Comparison of ENCODE assay signal across 1 cellular context in the genomic region with DNA sequence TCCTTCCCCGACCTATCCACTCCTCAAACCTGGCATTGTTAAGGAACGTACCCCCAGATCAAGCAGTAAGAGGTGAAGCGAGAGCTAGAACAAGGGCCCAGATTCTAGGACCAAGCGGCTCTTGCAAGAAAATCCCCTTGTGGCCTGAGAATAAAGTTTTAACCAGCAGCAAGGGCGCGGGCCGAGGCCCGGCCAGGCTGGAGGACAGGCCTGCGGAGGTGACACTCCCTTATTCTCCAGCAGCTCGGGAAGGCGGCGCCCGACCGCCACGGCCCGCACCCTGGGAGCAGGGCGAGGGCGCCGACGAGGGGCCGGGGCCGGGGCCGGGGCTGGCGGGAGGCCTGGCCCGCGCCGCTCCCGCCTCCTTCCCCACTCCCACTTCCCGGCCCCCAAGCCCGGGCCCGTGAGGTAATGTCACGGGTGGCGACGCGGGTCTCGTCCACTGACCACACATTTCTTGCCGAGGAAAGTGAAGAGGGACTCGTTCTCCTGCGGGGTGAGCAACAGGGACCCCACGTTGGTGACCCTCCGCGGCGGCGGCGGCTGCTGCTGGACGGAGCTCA.
TF ChIP-seq lines count a peak whose summit lies in the region.

No MANE protein-coding gene starts in this region.

TF ChIP-seq in HepG2, 621 proteins besides CTCF, POLR2A, EP300 and RAD21:
- TF ChIP-seq, protein P1, sequence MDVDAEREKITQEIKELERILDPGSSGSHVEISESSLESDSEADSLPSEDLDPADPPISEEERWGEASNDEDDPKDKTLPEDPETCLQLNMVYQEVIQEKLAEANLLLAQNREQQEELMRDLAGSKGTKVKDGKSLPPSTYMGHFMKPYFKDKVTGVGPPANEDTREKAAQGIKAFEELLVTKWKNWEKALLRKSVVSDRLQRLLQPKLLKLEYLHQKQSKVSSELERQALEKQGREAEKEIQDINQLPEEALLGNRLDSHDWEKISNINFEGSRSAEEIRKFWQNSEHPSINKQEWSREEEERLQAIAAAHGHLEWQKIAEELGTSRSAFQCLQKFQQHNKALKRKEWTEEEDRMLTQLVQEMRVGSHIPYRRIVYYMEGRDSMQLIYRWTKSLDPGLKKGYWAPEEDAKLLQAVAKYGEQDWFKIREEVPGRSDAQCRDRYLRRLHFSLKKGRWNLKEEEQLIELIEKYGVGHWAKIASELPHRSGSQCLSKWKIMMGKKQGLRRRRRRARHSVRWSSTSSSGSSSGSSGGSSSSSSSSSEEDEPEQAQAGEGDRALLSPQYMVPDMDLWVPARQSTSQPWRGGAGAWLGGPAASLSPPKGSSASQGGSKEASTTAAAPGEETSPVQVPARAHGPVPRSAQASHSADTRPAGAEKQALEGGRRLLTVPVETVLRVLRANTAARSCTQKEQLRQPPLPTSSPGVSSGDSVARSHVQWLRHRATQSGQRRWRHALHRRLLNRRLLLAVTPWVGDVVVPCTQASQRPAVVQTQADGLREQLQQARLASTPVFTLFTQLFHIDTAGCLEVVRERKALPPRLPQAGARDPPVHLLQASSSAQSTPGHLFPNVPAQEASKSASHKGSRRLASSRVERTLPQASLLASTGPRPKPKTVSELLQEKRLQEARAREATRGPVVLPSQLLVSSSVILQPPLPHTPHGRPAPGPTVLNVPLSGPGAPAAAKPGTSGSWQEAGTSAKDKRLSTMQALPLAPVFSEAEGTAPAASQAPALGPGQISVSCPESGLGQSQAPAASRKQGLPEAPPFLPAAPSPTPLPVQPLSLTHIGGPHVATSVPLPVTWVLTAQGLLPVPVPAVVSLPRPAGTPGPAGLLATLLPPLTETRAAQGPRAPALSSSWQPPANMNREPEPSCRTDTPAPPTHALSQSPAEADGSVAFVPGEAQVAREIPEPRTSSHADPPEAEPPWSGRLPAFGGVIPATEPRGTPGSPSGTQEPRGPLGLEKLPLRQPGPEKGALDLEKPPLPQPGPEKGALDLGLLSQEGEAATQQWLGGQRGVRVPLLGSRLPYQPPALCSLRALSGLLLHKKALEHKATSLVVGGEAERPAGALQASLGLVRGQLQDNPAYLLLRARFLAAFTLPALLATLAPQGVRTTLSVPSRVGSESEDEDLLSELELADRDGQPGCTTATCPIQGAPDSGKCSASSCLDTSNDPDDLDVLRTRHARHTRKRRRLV (CRISPR knock-in tag; IDR thresholded peaks at IDR 0.05): peak; percentile 10; the same call in 1 of the 2 replicates
- TF ChIP-seq FOXK1 (CRISPR knock-in tag; IDR thresholded peaks at IDR 0.05; ENCODE audit: borderline replicate concordance, low read depth): no peak
- TF ChIP-seq REPIN1 (CRISPR knock-in tag; IDR thresholded peaks at IDR 0.05; ENCODE audit: borderline replicate concordance, low read depth): no peak
- TF ChIP-seq AGO1 (IDR thresholded peaks at IDR 0.05; ENCODE audit: low read depth, low read length, poor library complexity, severe bottlenecking): no peak
- peak; percentile 19; the same call in 1 of the 2 replicates for TF ChIP-seq ZNF792 (CRISPR knock-in tag; IDR thresholded peaks at IDR 0.05)
- TF ChIP-seq ZNF878 (CRISPR knock-in tag; IDR thresholded peaks at IDR 0.05): 0 out of 2 replicates have a peak, but pooled peaks have one; percentile 8
- TF ChIP-seq, protein P2, sequence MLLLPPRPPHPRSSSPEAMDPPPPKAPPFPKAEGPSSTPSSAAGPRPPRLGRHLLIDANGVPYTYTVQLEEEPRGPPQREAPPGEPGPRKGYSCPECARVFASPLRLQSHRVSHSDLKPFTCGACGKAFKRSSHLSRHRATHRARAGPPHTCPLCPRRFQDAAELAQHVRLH (CRISPR knock-in tag; IDR thresholded peaks at IDR 0.05; ENCODE audit: borderline replicate concordance, low read depth): no peak
- TF ChIP-seq NKX3-1 (CRISPR knock-in tag; IDR thresholded peaks at IDR 0.05): 0 out of 2 replicates have a peak, but pooled peaks have one; percentile 29
- no peak for TF ChIP-seq RCOR2 (CRISPR knock-in tag; IDR thresholded peaks at IDR 0.05)
- no peak for TF ChIP-seq HNRNPH1 (optimal IDR thresholded peaks at IDR 0.05; ENCODE audit: low read depth, low read length)
- TF ChIP-seq CEBPG (CRISPR knock-in tag; IDR thresholded peaks at IDR 0.05): no peak
- peak; percentile 5; the same call in 1 of the 2 replicates for TF ChIP-seq ZFX (CRISPR knock-in tag; IDR thresholded peaks at IDR 0.05; ENCODE audit: low read depth)
- TF ChIP-seq, protein P3, sequence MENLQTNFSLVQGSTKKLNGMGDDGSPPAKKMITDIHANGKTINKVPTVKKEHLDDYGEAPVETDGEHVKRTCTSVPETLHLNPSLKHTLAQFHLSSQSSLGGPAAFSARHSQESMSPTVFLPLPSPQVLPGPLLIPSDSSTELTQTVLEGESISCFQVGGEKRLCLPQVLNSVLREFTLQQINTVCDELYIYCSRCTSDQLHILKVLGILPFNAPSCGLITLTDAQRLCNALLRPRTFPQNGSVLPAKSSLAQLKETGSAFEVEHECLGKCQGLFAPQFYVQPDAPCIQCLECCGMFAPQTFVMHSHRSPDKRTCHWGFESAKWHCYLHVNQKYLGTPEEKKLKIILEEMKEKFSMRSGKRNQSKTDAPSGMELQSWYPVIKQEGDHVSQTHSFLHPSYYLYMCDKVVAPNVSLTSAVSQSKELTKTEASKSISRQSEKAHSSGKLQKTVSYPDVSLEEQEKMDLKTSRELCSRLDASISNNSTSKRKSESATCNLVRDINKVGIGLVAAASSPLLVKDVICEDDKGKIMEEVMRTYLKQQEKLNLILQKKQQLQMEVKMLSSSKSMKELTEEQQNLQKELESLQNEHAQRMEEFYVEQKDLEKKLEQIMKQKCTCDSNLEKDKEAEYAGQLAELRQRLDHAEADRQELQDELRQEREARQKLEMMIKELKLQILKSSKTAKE (CRISPR knock-in tag; IDR thresholded peaks at IDR 0.05; ENCODE audit: borderline replicate concordance): 0 out of 2 replicates have a peak, but pooled peaks have one; percentile 10
- TF ChIP-seq BRD4 (CRISPR knock-in tag; IDR thresholded peaks at IDR 0.05): 0 out of 2 replicates have a peak, but pooled peaks have one; percentile 2
- TF ChIP-seq NAIF1 (CRISPR knock-in tag; IDR thresholded peaks at IDR 0.05; ENCODE audit: borderline replicate concordance): no peak
- TF ChIP-seq, protein P4, sequence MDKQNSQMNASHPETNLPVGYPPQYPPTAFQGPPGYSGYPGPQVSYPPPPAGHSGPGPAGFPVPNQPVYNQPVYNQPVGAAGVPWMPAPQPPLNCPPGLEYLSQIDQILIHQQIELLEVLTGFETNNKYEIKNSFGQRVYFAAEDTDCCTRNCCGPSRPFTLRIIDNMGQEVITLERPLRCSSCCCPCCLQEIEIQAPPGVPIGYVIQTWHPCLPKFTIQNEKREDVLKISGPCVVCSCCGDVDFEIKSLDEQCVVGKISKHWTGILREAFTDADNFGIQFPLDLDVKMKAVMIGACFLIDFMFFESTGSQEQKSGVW (CRISPR knock-in tag; IDR thresholded peaks at IDR 0.05; ENCODE audit: borderline replicate concordance): 0 out of 2 replicates have a peak, but pooled peaks have one; percentile 8
- no peak for TF ChIP-seq GFI1 (CRISPR knock-in tag; IDR thresholded peaks at IDR 0.05; ENCODE audit: borderline replicate concordance)
- TF ChIP-seq, protein P5, sequence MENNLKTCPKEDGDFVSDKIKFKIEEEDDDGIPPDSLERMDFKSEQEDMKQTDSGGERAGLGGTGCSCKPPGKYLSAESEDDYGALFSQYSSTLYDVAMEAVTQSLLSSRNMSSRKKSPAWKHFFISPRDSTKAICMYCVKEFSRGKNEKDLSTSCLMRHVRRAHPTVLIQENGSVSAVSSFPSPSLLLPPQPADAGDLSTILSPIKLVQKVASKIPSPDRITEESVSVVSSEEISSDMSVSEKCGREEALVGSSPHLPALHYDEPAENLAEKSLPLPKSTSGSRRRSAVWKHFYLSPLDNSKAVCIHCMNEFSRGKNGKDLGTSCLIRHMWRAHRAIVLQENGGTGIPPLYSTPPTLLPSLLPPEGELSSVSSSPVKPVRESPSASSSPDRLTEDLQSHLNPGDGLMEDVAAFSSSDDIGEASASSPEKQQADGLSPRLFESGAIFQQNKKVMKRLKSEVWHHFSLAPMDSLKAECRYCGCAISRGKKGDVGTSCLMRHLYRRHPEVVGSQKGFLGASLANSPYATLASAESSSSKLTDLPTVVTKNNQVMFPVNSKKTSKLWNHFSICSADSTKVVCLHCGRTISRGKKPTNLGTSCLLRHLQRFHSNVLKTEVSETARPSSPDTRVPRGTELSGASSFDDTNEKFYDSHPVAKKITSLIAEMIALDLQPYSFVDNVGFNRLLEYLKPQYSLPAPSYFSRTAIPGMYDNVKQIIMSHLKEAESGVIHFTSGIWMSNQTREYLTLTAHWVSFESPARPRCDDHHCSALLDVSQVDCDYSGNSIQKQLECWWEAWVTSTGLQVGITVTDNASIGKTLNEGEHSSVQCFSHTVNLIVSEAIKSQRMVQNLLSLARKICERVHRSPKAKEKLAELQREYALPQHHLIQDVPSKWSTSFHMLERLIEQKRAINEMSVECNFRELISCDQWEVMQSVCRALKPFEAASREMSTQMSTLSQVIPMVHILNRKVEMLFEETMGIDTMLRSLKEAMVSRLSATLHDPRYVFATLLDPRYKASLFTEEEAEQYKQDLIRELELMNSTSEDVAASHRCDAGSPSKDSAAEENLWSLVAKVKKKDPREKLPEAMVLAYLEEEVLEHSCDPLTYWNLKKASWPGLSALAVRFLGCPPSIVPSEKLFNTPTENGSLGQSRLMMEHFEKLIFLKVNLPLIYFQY (CRISPR knock-in tag; IDR thresholded peaks at IDR 0.05; ENCODE audit: borderline replicate concordance): 0 out of 2 replicates have a peak, but pooled peaks have one; percentile 7
- TF ChIP-seq KDM1A (CRISPR knock-in tag; IDR thresholded peaks at IDR 0.05): no peak
- 0 out of 2 replicates have a peak, but pooled peaks have one; percentile 43 for TF ChIP-seq ZNF530 (CRISPR knock-in tag; IDR thresholded peaks at IDR 0.05; ENCODE audit: low read depth)
- TF ChIP-seq, protein P6, sequence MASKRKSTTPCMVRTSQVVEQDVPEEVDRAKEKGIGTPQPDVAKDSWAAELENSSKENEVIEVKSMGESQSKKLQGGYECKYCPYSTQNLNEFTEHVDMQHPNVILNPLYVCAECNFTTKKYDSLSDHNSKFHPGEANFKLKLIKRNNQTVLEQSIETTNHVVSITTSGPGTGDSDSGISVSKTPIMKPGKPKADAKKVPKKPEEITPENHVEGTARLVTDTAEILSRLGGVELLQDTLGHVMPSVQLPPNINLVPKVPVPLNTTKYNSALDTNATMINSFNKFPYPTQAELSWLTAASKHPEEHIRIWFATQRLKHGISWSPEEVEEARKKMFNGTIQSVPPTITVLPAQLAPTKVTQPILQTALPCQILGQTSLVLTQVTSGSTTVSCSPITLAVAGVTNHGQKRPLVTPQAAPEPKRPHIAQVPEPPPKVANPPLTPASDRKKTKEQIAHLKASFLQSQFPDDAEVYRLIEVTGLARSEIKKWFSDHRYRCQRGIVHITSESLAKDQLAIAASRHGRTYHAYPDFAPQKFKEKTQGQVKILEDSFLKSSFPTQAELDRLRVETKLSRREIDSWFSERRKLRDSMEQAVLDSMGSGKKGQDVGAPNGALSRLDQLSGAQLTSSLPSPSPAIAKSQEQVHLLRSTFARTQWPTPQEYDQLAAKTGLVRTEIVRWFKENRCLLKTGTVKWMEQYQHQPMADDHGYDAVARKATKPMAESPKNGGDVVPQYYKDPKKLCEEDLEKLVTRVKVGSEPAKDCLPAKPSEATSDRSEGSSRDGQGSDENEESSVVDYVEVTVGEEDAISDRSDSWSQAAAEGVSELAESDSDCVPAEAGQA (IDR thresholded peaks at IDR 0.05; ENCODE audit: low read depth): no peak
- TF ChIP-seq, protein P6 (CRISPR knock-in tag; IDR thresholded peaks at IDR 0.05; ENCODE audit: borderline replicate concordance): no peak
- TF ChIP-seq ZNF562 (CRISPR knock-in tag; IDR thresholded peaks at IDR 0.05; ENCODE audit: borderline replicate concordance): no peak
- TF ChIP-seq GTF3A (CRISPR knock-in tag; conservative IDR thresholded peaks at IDR 0.05): 0 out of 2 replicates have a peak, but pooled peaks have one; percentile 1
